In genomic region chr19:45323671-45324081, GRCh38 we compare ENCODE assay signal across 2 cellular contexts.
TF ChIP-seq lines count a peak whose summit lies in the region.

No MANE protein-coding gene starts in this region.

TF ChIP-seq in GM23338, 12 proteins besides CTCF, POLR2A, EP300 and RAD21:
- no peak for TF ChIP-seq EZH2 (IDR thresholded peaks at IDR 0.05; ENCODE audit: low read depth, unreplicated experiment)
- TF ChIP-seq ZNF331 (CRISPR knock-in tag; IDR thresholded peaks at IDR 0.05; ENCODE audit: low read depth), result no peak
- 0 out of 2 replicates have a peak, but pooled peaks have one; percentile 20 for TF ChIP-seq POLR2AphosphoS5 (IDR thresholded peaks at IDR 0.05; ENCODE audit: low read depth)
- TF ChIP-seq EZH2phosphoT487 (IDR thresholded peaks at IDR 0.05; ENCODE audit: unreplicated experiment), result no peak

TF ChIP-seq in K562, 482 proteins besides CTCF, POLR2A, EP300 and RAD21:
- TF ChIP-seq BCOR (IDR thresholded peaks at IDR 0.05), result 0 out of 2 replicates have a peak, but pooled peaks have one; percentile 22
- TF ChIP-seq ZBTB33 (CRISPR knock-in tag; IDR thresholded peaks at IDR 0.05), result peak; percentile 93
- TF ChIP-seq ZNF436 (CRISPR knock-in tag; IDR thresholded peaks at IDR 0.05), result 0 out of 2 replicates have a peak, but pooled peaks have one; percentile 47
- no peak for TF ChIP-seq MEF2A (IDR thresholded peaks at IDR 0.05; ENCODE audit: control insufficient read depth, low read depth, low read length)
- no peak for TF ChIP-seq KLF6 (CRISPR knock-in tag; IDR thresholded peaks at IDR 0.05; ENCODE audit: borderline replicate concordance)
- TF ChIP-seq RREB1 (CRISPR knock-in tag; IDR thresholded peaks at IDR 0.05), result no peak
- peak; percentile 21 for TF ChIP-seq RBM25 (IDR thresholded peaks at IDR 0.05; ENCODE audit: low read depth, low read length, severe bottlenecking)
- TF ChIP-seq ZFP36 (IDR thresholded peaks at IDR 0.05; ENCODE audit: low read depth, low read length, partially characterized antibody), result peak; percentile 97
